In the genomic region with DNA sequence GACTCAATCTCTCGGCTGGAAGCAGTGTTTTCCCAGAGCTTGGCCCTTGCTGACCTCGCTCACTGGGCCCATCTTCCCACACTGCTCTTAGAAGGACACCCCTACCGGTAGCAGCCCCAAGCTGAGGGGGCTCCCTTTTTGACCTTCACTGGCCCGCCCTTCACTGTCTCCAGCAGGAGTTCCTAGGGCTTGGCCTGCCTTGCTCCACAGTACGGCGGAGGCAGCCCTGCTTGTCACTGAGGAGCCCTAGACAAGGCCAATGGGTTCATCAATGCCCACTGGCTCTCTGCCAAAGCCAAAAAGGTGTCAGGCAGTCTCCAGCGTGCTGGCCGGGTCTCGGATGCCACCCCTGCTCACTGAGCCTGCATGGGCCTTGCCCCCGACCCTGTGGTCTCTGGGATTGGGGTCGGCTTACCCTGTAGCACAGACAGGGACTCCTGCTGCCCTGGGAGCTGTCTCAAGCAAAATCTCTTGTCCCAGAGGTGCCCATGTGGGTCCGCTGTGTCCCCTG, we compare ENCODE assay signal across 17 cellular contexts. TPM values are rescaled to one million over a fixed set of nuclear protein-coding genes. Genes with fewer than 3 reads are reported as not detected.
DNase-seq lines count a peak whose midpoint lies in the region; ATAC-seq and TF ChIP-seq lines count a peak whose summit lies in the region.
"Had no signal": no experiment of that assay in that cellular context is flagged by ENCODE, and none has a peak within 500 bp of the region (broad histone marks: within the 10 kb centered on the region; RNA-seq: fewer than 3 reads in every experiment).

No MANE protein-coding gene starts in this region.

- H3K27me3 Mint-ChIP-seq in GM23338 (ENCODE audit: insufficient read depth, low read depth, poor library complexity), result peaks cover 38% of the 10 kb centered on the region
- no peaks in the 10 kb centered on the region for H3K27me3 Mint-ChIP-seq in activated naive CD8-positive, alpha-beta T cell treated with anti-CD3 and anti-CD28 coated beads for 36 hours
- H3K27me3 Mint-ChIP-seq in naive thymus-derived CD8-positive, alpha-beta T cell, result no peaks in the 10 kb centered on the region

- H3K36me3 ChIP-seq in SK-N-SH (replicated peaks in 1 of 2; ENCODE audit: control insufficient read depth in 1 of 2, insufficient read depth in 2 of 2, low read length in 1 of 2) (peaks cover 34 to 49% of the 10 kb centered on the region in 2 experiments), GM23338 (ENCODE audit: insufficient read depth) (peaks cover 4% of the 10 kb centered on the region; the same call in 1 of the 2 replicates)

- no peak overlapping the region for H3K27ac Mint-ChIP-seq in GM23338
- H3K27ac Mint-ChIP-seq in activated naive CD8-positive, alpha-beta T cell treated with anti-CD3 and anti-CD28 coated beads for 36 hours, result peak overlapping the region; percentile 94
- H3K27ac Mint-ChIP-seq in naive thymus-derived CD8-positive, alpha-beta T cell, result peak overlapping the region in 8 of 10 donors; percentile 20 to 100 (median 99)

- no peak for TF ChIP-seq EP300 in SK-N-SH (IDR thresholded peaks at IDR 0.05; ENCODE audit: borderline replicate concordance in 1 of 2, low read depth in 1 of 2, low read length in 1 of 2)

- ATAC-seq in SK-N-SH treated with all-trans-retinoic acid at 6 μM for 48 hours (no peak), GM23338 (no peak), HG02840 (IDR thresholded peaks at IDR 0.05; ENCODE audit: low FRiP score, unreplicated experiment) (no peak), GM21619 (IDR thresholded peaks at IDR 0.05; ENCODE audit: unreplicated experiment) (no peak)
- ATAC-seq in naive thymus-derived CD8-positive, alpha-beta T cell, result no peak
- ATAC-seq: left ventricle myocardium superior had no signal

- H3K4me3 Mint-ChIP-seq in GM23338, result 0 out of 3 replicates have a peak overlapping the region, but pooled peaks have one; percentile 86
- peak overlapping the region; percentile 96 for H3K4me3 Mint-ChIP-seq in activated naive CD8-positive, alpha-beta T cell treated with anti-CD3 and anti-CD28 coated beads for 36 hours
- peak overlapping the region in 8 of 10 donors; percentile 26 to 99 (median 68) for H3K4me3 Mint-ChIP-seq in naive thymus-derived CD8-positive, alpha-beta T cell

- no peaks in the 10 kb centered on the region; the same call in 2 of the 3 replicates for H3K9me3 Mint-ChIP-seq in GM23338
- no peaks in the 10 kb centered on the region for H3K9me3 Mint-ChIP-seq in activated naive CD8-positive, alpha-beta T cell treated with anti-CD3 and anti-CD28 coated beads for 36 hours
- H3K9me3 Mint-ChIP-seq in naive thymus-derived CD8-positive, alpha-beta T cell, result no peaks in the 10 kb centered on the region

- H3K27ac ChIP-seq in SK-N-SH (ENCODE audit: low read depth in 2 of 2, low read length in 1 of 2), result no peak overlapping the region; a peak in 1 of 4 replicates
- 0 out of 2 replicates have a peak overlapping the region, but pooled peaks have one; percentile 55 for H3K27ac ChIP-seq in GM23338 (ENCODE audit: low read depth)

- no peak overlapping the region for H3K9ac ChIP-seq in SK-N-SH

- WGBS in SK-N-SH (ENCODE audit: low lambda C conversion rate), result 96% methylated on average over 9 of the region's 12 CpGs

- H3K4me2 ChIP-seq in SK-N-SH, result peak overlapping the region; percentile 97; the same call in 1 of the 2 replicates
- H3K4me2 ChIP-seq in GM23338, result no peak overlapping the region; the same call in 1 of the 2 replicates

- POLR2A ChIA-PET in SK-N-SH (lab: Yijun Ruan, JAX), result interaction anchor here (0.6 kb wide), 1 partner anchor 178 kb away, joined by 5 read pairs; no protein-coding TSS in a partner anchor
- POLR2A ChIA-PET in naive thymus-derived CD8-positive, alpha-beta T cell (lab: Charles Lee), result interaction anchor here (1.1 to 1.6 kb wide), 3 partner anchors 9 to 11 kb away, joined by 3 to 5 read pairs (median 4); partner anchors contain the start of gene EIF6

- H2AFZ ChIP-seq in SK-N-SH (ENCODE audit: low read depth) (no peak overlapping the region), GM23338 (no peak overlapping the region)

- DNase-seq in SK-N-SH, result no peak
- no peak for DNase-seq in GM23338 (ENCODE audit: low spot score)
- DNase-seq in activated naive CD8-positive, alpha-beta T cell treated with anti-CD3 and anti-CD28 coated beads for 36 hours, result no peak
- peak in 1 of 10 donors; percentile 62 for DNase-seq in naive thymus-derived CD8-positive, alpha-beta T cell
- no peak for DNase-seq in NOMO-1 treated with DMSO at 0.1 percent for 48 hours (lab: John Stamatoyannopoulos, UW; ENCODE audit: unreplicated experiment)
- DNase-seq: cerebellar nuclear complex, DMS53, erythroblast, left ventricle myocardium superior, NCI-H69, occipital lobe had no signal

- TF ChIP-seq CTCF in SK-N-SH (IDR thresholded peaks at IDR 0.05), result no peak
- TF ChIP-seq CTCF in GM23338 (conservative IDR thresholded peaks at IDR 0.05; ENCODE audit: low read depth in 2 of 2), result no peak

- CTCF ChIA-PET in SK-N-SH (lab: Yijun Ruan, JAX), result interaction anchor here (1.1 to 1.7 kb wide), 3 partner anchors 30 to 179 kb away, joined by 3 to 7 read pairs (median 3); no protein-coding TSS in a partner anchor

- peaks cover 28% of the 10 kb centered on the region for H3K79me2 ChIP-seq in SK-N-SH (ENCODE audit: insufficient read depth)
- 0 out of 2 replicates have a peak, but pooled peaks cover 7% of the 10 kb centered on the region for H3K79me2 ChIP-seq in GM23338 (replicated peaks; ENCODE audit: insufficient read depth)

- H3K4me3 ChIP-seq in SK-N-SH (ENCODE audit: low read depth in 2 of 2, low read length in 1 of 2), result no peak overlapping the region
- no peak overlapping the region for H3K4me3 ChIP-seq in GM23338

- H3F3A ChIP-seq in SK-N-SH (replicated peaks; ENCODE audit: insufficient read depth) (peaks cover 35% of the 10 kb centered on the region), GM23338 (replicated peaks; ENCODE audit: low read depth) (peaks cover 30% of the 10 kb centered on the region)

- peaks cover 14% of the 10 kb centered on the region for H3K4me1 Mint-ChIP-seq in GM23338
- H3K4me1 Mint-ChIP-seq in activated naive CD8-positive, alpha-beta T cell treated with anti-CD3 and anti-CD28 coated beads for 36 hours, result peaks cover 20% of the 10 kb centered on the region
- peaks cover 16 to 44% (median 28%) of the 10 kb centered on the region in 4 donors for H3K4me1 Mint-ChIP-seq in naive thymus-derived CD8-positive, alpha-beta T cell

- no peak for TF ChIP-seq RAD21 in SK-N-SH (IDR thresholded peaks at IDR 0.05; ENCODE audit: low read length)

- H3K9me3 ChIP-seq in SK-N-SH, result no peaks in the 10 kb centered on the region

- H3K4me1 ChIP-seq in SK-N-SH (ENCODE audit: control insufficient read depth in 1 of 2, insufficient read depth in 2 of 2, low read depth in 1 of 2, low read length in 1 of 2) (peaks cover 6 to 38% of the 10 kb centered on the region in 2 experiments; a peak in 2 of 4 replicates), GM23338 (ENCODE audit: insufficient read depth) (peaks cover 11% of the 10 kb centered on the region; the same call in 1 of the 2 replicates)

- peaks cover 28% of the 10 kb centered on the region for H3K36me3 Mint-ChIP-seq in GM23338 (ENCODE audit: low read depth)
- H3K36me3 Mint-ChIP-seq in activated naive CD8-positive, alpha-beta T cell treated with anti-CD3 and anti-CD28 coated beads for 36 hours, result peaks cover 28% of the 10 kb centered on the region
- H3K36me3 Mint-ChIP-seq in naive thymus-derived CD8-positive, alpha-beta T cell, result peaks cover 0 to 30% (median 5%) of the 10 kb centered on the region in 3 donors

- H4K20me1 ChIP-seq in SK-N-SH (ENCODE audit: insufficient read depth) (no peaks in the 10 kb centered on the region), GM23338 (replicated peaks; ENCODE audit: insufficient read depth) (0 out of 2 replicates have a peak, but pooled peaks cover 3% of the 10 kb centered on the region)

- H3K9me2 ChIP-seq in SK-N-SH, result no peaks in the 10 kb centered on the region
- H3K9me2 ChIP-seq in GM23338 (ENCODE audit: insufficient read depth), result no peaks in the 10 kb centered on the region

- H3K27me3 ChIP-seq in SK-N-SH (ENCODE audit: insufficient read depth) (no peaks in the 10 kb centered on the region), GM23338 (ENCODE audit: insufficient read depth) (no peaks in the 10 kb centered on the region)

RNA-seq across cellular contexts. Expression of gene MMP24OS, which starts 2.1 kb away (rescaled TPM):
- polyA plus RNA-seq in SK-N-SH (2012; rRNA removed), result 52.4 and 53.1 TPM in 2 replicates
- polyA plus RNA-seq in SK-N-SH (2012; cell fraction: cytosol; rRNA removed), result 45.2 and 58.3 TPM in 2 replicates
- 64.2 and 76.0 TPM in 2 replicates for polyA plus RNA-seq in SK-N-SH (2012; cell fraction: nucleus; rRNA removed)
- 10.5 and 14.6 TPM in 2 replicates for total RNA-seq in GM23338 (2014; rRNA removed; shearing (Covaris generic))
- polyA plus RNA-seq in GM23338 (2016; fragmentation: Nextera tagmentation; extraction: Ambion mirVana), result 25.4 and 31.6 TPM in 2 replicates
- total RNA-seq in activated naive CD8-positive, alpha-beta T cell treated with anti-CD3 and anti-CD28 coated beads for 36 hours, result 10 to 100 TPM; 27.2 to 27.4 TPM
- 10 to 100 TPM; 83.4 to 85.9 TPM for total RNA-seq in naive thymus-derived CD8-positive, alpha-beta T cell
- 10 to 100 TPM in 1 of 3 donors, 1 to 10 TPM in 2; 7.6 to 12.3 (median 9.0) TPM for polyA plus RNA-seq in naive thymus-derived CD8-positive, alpha-beta T cell

RNA-seq across cellular contexts. Expression of gene EIF6, which starts 8.8 kb away (rescaled TPM):
- 343 and 356 TPM in 2 replicates for polyA plus RNA-seq in SK-N-SH (2012; rRNA removed)
- 174 and 232 TPM in 2 replicates for polyA plus RNA-seq in SK-N-SH (2012; cell fraction: cytosol; rRNA removed)
- 485 and 538 TPM in 2 replicates for polyA plus RNA-seq in SK-N-SH (2012; cell fraction: nucleus; rRNA removed)
- 149 and 152 TPM in 2 replicates for total RNA-seq in GM23338 (2014; rRNA removed; shearing (Covaris generic))
- 215 and 220 TPM in 2 replicates for polyA plus RNA-seq in GM23338 (2016; fragmentation: Nextera tagmentation; extraction: Ambion mirVana)
- 100 to 1,000 TPM; 172 to 179 TPM for total RNA-seq in activated naive CD8-positive, alpha-beta T cell treated with anti-CD3 and anti-CD28 coated beads for 36 hours
- total RNA-seq in naive thymus-derived CD8-positive, alpha-beta T cell, result 10 to 100 TPM; 54.7 to 60.9 TPM
- polyA plus RNA-seq in naive thymus-derived CD8-positive, alpha-beta T cell, result 100 to 1,000 TPM; 155 to 174 (median 157) TPM

RNA-seq across cellular contexts. Expression of gene FAM83C, which starts 16.4 kb away (rescaled TPM):
- not detected in 2 replicates for polyA plus RNA-seq in SK-N-SH (2012; rRNA removed)
- not detected in 2 replicates for polyA plus RNA-seq in SK-N-SH (2012; cell fraction: cytosol; rRNA removed)
- 0.02 and 0.04 TPM in 2 replicates for polyA plus RNA-seq in SK-N-SH (2012; cell fraction: nucleus; rRNA removed)
- 0.10 TPM in 1 of 2 replicates, not detected in the other for total RNA-seq in GM23338 (2014; rRNA removed; shearing (Covaris generic))
- not detected in 2 replicates for polyA plus RNA-seq in GM23338 (2016; fragmentation: Nextera tagmentation; extraction: Ambion mirVana)
- not detected for total RNA-seq in activated naive CD8-positive, alpha-beta T cell treated with anti-CD3 and anti-CD28 coated beads for 36 hours
- not detected for total RNA-seq in naive thymus-derived CD8-positive, alpha-beta T cell
- not detected for polyA plus RNA-seq in naive thymus-derived CD8-positive, alpha-beta T cell
- total RNA-seq: A172, left ventricle myocardium superior, LHCN-M2, occipital lobe had no signal
- polyA plus RNA-seq: smooth muscle cell had no signal

RNA-seq across cellular contexts. Expression of gene MMP24, which starts 49.3 kb away (rescaled TPM):
- polyA plus RNA-seq in SK-N-SH (2012; rRNA removed), result 18.1 and 19.0 TPM in 2 replicates
- 12.5 and 17.9 TPM in 2 replicates for polyA plus RNA-seq in SK-N-SH (2012; cell fraction: cytosol; rRNA removed)
- polyA plus RNA-seq in SK-N-SH (2012; cell fraction: nucleus; rRNA removed), result 9.5 and 12.9 TPM in 2 replicates
- 24.5 and 27.3 TPM in 2 replicates for total RNA-seq in GM23338 (2014; rRNA removed; shearing (Covaris generic))
- 1.8 and 2.0 TPM in 2 replicates for polyA plus RNA-seq in GM23338 (2016; fragmentation: Nextera tagmentation; extraction: Ambion mirVana)
- total RNA-seq in activated naive CD8-positive, alpha-beta T cell treated with anti-CD3 and anti-CD28 coated beads for 36 hours, result not detected
- not detected for total RNA-seq in naive thymus-derived CD8-positive, alpha-beta T cell
- under 1 TPM; 0.07 to 0.13 (median 0.08) TPM for polyA plus RNA-seq in naive thymus-derived CD8-positive, alpha-beta T cell
